ENCODE assay signal across 8 cellular contexts in the genomic region with DNA sequence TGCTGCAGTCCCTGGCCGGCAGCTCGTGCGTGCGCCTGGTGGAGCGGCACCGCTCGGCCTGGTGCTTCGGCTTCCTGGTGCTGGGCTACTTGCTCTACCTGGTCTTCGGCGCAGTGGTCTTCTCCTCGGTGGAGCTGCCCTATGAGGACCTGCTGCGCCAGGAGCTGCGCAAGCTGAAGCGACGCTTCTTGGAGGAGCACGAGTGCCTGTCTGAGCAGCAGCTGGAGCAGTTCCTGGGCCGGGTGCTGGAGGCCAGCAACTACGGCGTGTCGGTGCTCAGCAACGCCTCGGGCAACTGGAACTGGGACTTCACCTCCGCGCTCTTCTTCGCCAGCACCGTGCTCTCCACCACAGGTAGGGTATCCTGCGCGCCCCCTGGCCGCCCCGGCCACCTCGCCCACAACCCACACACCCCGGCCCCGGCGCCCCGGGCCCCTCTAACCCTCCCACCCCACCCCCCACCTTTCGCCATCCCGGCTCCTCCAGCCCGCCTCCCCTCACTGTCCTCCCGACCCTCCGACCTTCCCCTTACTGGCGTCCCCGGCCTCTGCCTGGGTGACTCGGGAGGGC. TPM values are rescaled to one million over a fixed set of nuclear protein-coding genes. Genes with fewer than 3 reads are reported as not detected.
DNase-seq lines count a peak whose midpoint lies in the region; ATAC-seq lines count a peak whose summit lies in the region.

No MANE protein-coding gene starts in this region.

- 2% methylated on average over 43 of the region's 43 CpGs for WGBS in right cardiac atrium

- intact Hi-C loops in right cardiac atrium (cut with DNase I) = no loop called here

- peak; percentile 56 for DNase-seq in AG08396 (ENCODE audit: low spot score)
- peak; percentile 43 for DNase-seq in amniotic stem cell (lab: John Stamatoyannopoulos, UW)
- peak; percentile 33 to 69 (median 63) for DNase-seq in right cardiac atrium
- DNase-seq in skeletal muscle cell (ENCODE audit: low read depth) = peak; percentile 8

- H3K4me1 ChIP-seq in right cardiac atrium (ENCODE audit: control insufficient read depth, insufficient read depth, low read length) = no peaks in the 10 kb centered on the region

- H3K9me3 ChIP-seq in right cardiac atrium (ENCODE audit: control insufficient read depth, low read length) = no peaks in the 10 kb centered on the region

- H3K27me3 ChIP-seq in right cardiac atrium (ENCODE audit: control insufficient read depth, insufficient read depth) = no peaks in the 10 kb centered on the region

- H3K4me3 ChIP-seq in right cardiac atrium (ENCODE audit: low read length) (peak overlapping the region; percentile 48), skeletal muscle cell (ENCODE audit: low read depth, low read length) (peak overlapping the region; percentile 82)

- peak overlapping the region; percentile 74 for H3K27ac ChIP-seq in right cardiac atrium (ENCODE audit: low read length)

- ATAC-seq in GM18498 (IDR thresholded peaks at IDR 0.05; ENCODE audit: unreplicated experiment) = peak; percentile 48
- peak; percentile 36 for ATAC-seq in HG03521 (IDR thresholded peaks at IDR 0.05; ENCODE audit: unreplicated experiment)
- peak; percentile 23 to 32 for ATAC-seq in right cardiac atrium
- no peak for ATAC-seq in HG02970 (IDR thresholded peaks at IDR 0.05; ENCODE audit: low FRiP score, unreplicated experiment)
- no peak for ATAC-seq in GM18858 (IDR thresholded peaks at IDR 0.05; ENCODE audit: unreplicated experiment)

RNA-seq across cellular contexts. Expression of gene KCNK1, which starts 0.4 kb away (rescaled TPM):
- total RNA-seq in right cardiac atrium = 10 to 100 TPM; 72.0 to 95.6 (median 86.0) TPM
- 82.2 TPM for polyA plus RNA-seq in right cardiac atrium

Comparison
In these comparisons a context has a peak if more than half of its experiments do, and no peak if none do; other contexts are left out.
1. DNase-seq: peak in every context shown above with its lines; median percentile 63 in right cardiac atrium; 56 in AG08396; 43 in amniotic stem cell; 8 in skeletal muscle cell.
2. ATAC-seq: peak in GM18498 (single experiment), HG03521 (single experiment) and right cardiac atrium (2 of 2); none in HG02970 (single experiment) and GM18858 (single experiment).